In the genomic region with DNA sequence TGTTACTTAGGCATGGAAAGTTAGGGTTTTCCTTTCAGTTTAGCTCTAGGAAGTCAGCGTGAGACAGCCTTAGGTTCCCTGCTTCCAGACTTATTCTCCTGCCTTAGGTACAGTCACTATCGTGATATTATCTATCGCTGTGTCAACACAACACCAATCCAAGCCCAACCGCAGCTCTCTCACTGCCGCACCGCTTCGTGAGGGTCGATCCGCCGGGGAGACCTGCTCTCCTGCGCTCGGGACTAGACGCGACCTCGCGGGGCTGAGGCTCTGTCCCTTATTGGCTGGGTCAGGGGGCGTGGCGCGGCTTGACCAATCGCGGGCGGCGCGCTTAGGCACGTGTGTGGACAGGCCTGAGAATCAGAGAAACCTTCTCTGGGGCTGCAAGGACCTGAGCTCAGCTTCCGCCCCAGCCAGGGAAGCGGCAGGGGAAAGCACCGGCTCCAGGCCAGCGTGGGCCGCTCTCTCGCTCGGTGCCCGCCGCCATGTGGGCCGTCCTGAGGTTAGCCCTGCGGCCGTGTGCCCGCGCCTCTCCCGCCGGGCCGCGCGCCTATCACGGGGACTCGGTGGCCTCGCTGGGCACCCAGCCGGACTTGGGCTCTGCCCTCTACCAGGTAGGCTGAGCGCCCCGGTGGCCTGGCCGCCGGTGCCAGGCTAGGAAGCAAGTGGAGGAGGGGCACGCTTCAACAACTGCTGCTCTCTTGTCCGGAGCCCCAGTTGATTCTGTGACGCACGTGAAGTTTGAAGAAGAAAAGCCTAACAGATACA, we compare ENCODE assay signal across 1 cellular context.
TF ChIP-seq lines count a peak whose summit lies in the region.

A gene (plus strand): TSS at position 400 of the 768 bp plus-strand sequence. CDS start 86 bp downstream, at position 486.

TF ChIP-seq in HepG2, 621 proteins besides CTCF, POLR2A, EP300 and RAD21 (continued from another document and continues in another):
- TF ChIP-seq, protein P1, sequence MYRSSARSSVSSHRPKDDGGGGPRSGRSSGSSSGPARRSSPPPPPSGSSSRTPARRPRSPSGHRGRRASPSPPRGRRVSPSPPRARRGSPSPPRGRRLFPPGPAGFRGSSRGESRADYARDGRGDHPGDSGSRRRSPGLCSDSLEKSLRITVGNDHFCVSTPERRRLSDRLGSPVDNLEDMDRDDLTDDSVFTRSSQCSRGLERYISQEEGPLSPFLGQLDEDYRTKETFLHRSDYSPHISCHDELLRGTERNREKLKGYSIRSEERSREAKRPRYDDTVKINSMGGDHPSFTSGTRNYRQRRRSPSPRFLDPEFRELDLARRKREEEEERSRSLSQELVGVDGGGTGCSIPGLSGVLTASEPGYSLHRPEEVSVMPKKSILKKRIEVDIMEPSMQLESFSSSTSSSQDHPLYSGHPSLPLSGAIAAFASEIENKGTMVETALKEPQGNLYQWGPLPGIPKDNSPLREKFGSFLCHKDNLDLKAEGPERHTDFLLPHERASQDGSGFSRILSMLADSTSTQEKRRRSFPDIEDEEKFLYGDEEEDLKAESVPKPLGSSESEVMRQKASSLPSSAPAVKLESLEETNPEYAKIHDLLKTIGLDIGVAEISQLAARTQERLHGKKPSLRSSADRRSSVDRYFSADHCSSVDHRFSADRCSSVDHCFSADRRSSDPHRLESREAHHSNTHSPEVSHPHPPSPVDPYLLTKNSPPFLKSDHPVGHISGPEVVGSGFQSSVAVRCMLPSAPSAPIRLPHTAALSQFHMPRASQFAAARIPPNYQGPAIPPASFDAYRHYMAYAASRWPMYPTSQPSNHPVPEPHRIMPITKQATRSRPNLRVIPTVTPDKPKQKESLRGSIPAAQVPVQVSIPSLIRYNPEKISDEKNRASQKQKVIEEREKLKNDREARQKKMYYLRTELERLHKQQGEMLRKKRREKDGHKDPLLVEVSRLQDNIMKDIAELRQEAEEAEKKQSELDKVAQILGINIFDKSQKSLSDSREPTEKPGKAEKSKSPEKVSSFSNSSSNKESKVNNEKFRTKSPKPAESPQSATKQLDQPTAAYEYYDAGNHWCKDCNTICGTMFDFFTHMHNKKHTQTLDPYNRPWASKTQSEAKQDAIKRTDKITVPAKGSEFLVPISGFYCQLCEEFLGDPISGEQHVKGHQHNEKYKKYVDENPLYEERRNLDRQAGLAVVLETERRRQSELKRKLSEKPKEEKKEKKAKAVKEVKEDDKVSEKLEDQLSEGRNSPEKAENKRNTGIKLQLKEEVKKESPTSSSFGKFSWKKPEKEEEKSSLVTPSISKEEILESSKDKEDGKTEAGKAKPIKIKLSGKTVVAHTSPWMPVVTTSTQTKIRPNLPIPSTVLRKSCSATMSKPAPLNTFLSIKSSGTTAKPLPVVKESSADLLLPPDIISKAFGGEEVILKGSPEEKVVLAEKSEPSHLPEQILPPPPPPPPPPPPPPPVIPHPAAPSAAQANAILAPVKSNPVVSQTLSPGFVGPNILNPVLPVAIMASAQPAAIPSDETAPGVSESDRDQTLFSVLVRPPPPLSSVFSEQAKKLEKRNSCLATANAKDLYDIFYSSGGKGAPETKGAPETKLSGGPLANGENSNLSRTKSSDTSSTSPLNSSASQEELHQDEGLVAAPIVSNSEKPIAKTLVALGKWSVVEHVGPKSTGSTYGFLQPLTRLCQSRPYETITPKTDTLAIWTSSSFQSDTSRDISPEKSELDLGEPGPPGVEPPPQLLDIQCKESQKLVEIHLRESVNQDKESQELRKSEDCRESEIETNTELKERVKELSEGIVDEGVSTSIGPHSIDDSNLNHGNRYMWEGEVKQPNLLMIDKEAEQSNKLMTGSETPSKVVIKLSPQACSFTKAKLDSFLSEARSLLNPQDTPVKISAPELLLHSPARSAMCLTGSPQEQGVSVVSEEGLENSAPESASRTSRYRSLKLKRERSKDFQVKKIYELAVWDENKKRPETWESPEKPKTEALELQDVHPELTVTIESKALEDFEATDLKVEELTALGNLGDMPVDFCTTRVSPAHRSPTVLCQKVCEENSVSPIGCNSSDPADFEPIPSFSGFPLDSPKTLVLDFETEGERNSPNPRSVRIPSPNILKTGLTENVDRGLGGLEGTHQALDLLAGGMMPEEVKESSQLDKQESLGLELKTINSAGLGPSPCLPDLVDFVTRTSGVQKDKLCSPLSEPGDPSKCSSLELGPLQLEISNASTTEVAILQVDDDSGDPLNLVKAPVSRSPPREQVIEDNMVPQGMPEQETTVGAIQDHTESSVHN (CRISPR knock-in tag; IDR thresholded peaks at IDR 0.05), result peak; percentile 84; the same call in 1 of the 2 replicates
- TF ChIP-seq FOXM1 (CRISPR knock-in tag; IDR thresholded peaks at IDR 0.05), result no peak
- TF ChIP-seq ZBTB38 (CRISPR knock-in tag; IDR thresholded peaks at IDR 0.05), result peak; percentile 59; the same call in 1 of the 2 replicates
- no peak; the same call in none of the 2 replicates for TF ChIP-seq ZNF790 (CRISPR knock-in tag; IDR thresholded peaks at IDR 0.05; ENCODE audit: borderline replicate concordance)
- peak; percentile 32; the same call in 1 of the 2 replicates for TF ChIP-seq RELA (CRISPR knock-in tag; IDR thresholded peaks at IDR 0.05)
- 0 out of 2 replicates have a peak, but pooled peaks have one; percentile 17 for TF ChIP-seq ZSCAN9 (CRISPR knock-in tag; IDR thresholded peaks at IDR 0.05; ENCODE audit: borderline replicate concordance)
- TF ChIP-seq, protein P2, sequence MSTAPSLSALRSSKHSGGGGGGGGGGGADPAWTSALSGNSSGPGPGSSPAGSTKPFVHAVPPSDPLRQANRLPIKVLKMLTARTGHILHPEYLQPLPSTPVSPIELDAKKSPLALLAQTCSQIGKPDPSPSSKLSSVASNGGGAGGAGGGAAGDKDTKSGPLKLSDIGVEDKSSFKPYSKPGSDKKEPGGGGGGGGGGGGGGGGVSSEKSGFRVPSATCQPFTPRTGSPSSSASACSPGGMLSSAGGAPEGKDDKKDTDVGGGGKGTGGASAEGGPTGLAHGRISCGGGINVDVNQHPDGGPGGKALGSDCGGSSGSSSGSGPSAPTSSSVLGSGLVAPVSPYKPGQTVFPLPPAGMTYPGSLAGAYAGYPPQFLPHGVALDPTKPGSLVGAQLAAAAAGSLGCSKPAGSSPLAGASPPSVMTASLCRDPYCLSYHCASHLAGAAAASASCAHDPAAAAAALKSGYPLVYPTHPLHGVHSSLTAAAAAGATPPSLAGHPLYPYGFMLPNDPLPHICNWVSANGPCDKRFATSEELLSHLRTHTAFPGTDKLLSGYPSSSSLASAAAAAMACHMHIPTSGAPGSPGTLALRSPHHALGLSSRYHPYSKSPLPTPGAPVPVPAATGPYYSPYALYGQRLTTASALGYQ (CRISPR knock-in tag; IDR thresholded peaks at IDR 0.05), result no peak
- peak; percentile 48 for TF ChIP-seq ZNF12 (CRISPR knock-in tag; IDR thresholded peaks at IDR 0.05)
- TF ChIP-seq, protein P3, sequence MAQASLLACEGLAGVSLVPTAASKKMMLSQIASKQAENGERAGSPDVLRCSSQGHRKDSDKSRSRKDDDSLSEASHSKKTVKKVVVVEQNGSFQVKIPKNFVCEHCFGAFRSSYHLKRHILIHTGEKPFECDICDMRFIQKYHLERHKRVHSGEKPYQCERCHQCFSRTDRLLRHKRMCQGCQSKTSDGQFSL (CRISPR knock-in tag; IDR thresholded peaks at IDR 0.05), result no peak; the same call in 1 of the 2 replicates
- TF ChIP-seq, protein P4, sequence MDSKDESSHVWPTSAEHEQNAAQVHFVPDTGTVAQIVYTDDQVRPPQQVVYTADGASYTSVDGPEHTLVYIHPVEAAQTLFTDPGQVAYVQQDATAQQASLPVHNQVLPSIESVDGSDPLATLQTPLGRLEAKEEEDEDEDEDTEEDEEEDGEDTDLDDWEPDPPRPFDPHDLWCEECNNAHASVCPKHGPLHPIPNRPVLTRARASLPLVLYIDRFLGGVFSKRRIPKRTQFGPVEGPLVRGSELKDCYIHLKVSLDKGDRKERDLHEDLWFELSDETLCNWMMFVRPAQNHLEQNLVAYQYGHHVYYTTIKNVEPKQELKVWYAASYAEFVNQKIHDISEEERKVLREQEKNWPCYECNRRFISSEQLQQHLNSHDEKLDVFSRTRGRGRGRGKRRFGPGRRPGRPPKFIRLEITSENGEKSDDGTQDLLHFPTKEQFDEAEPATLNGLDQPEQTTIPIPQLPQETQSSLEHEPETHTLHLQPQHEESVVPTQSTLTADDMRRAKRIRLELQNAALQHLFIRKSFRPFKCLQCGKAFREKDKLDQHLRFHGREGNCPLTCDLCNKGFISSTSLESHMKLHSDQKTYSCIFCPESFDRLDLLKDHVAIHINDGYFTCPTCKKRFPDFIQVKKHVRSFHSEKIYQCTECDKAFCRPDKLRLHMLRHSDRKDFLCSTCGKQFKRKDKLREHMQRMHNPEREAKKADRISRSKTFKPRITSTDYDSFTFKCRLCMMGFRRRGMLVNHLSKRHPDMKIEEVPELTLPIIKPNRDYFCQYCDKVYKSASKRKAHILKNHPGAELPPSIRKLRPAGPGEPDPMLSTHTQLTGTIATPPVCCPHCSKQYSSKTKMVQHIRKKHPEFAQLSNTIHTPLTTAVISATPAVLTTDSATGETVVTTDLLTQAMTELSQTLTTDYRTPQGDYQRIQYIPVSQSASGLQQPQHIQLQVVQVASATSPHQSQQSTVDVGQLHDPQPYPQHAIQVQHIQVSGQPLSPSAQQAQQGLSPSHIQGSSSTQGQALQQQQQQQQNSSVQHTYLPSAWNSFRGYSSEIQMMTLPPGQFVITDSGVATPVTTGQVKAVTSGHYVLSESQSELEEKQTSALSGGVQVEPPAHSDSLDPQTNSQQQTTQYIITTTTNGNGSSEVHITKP (CRISPR knock-in tag; IDR thresholded peaks at IDR 0.05; ENCODE audit: low read depth), result no peak
- TF ChIP-seq, protein P5, sequence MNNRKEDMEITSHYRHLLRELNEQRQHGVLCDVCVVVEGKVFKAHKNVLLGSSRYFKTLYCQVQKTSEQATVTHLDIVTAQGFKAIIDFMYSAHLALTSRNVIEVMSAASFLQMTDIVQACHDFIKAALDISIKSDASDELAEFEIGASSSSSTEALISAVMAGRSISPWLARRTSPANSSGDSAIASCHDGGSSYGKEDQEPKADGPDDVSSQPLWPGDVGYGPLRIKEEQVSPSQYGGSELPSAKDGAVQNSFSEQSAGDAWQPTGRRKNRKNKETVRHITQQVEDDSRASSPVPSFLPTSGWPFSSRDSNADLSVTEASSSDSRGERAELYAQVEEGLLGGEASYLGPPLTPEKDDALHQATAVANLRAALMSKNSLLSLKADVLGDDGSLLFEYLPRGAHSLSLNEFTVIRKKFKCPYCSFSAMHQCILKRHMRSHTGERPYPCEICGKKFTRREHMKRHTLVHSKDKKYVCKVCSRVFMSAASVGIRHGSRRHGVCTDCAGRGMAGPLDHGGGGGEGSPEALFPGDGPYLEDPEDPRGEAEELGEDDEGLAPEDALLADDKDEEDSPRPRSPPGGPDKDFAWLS (CRISPR knock-in tag; IDR thresholded peaks at IDR 0.05; ENCODE audit: borderline replicate concordance), result peak; percentile 20; the same call in 1 of the 2 replicates
- no peak for TF ChIP-seq ZNF839 (CRISPR knock-in tag; IDR thresholded peaks at IDR 0.05; ENCODE audit: borderline replicate concordance)
- TF ChIP-seq, protein P6, sequence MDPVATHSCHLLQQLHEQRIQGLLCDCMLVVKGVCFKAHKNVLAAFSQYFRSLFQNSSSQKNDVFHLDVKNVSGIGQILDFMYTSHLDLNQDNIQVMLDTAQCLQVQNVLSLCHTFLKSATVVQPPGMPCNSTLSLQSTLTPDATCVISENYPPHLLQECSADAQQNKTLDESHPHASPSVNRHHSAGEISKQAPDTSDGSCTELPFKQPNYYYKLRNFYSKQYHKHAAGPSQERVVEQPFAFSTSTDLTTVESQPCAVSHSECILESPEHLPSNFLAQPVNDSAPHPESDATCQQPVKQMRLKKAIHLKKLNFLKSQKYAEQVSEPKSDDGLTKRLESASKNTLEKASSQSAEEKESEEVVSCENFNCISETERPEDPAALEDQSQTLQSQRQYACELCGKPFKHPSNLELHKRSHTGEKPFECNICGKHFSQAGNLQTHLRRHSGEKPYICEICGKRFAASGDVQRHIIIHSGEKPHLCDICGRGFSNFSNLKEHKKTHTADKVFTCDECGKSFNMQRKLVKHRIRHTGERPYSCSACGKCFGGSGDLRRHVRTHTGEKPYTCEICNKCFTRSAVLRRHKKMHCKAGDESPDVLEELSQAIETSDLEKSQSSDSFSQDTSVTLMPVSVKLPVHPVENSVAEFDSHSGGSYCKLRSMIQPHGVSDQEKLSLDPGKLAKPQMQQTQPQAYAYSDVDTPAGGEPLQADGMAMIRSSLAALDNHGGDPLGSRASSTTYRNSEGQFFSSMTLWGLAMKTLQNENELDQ (CRISPR knock-in tag; IDR thresholded peaks at IDR 0.05; ENCODE audit: borderline replicate concordance), result no peak
- TF ChIP-seq KMT2B (CRISPR knock-in tag; IDR thresholded peaks at IDR 0.05), result peak; percentile 90
- no peak for TF ChIP-seq ZNF460 (CRISPR knock-in tag; IDR thresholded peaks at IDR 0.05; ENCODE audit: borderline replicate concordance)
- TF ChIP-seq ZFP82 (CRISPR knock-in tag; IDR thresholded peaks at IDR 0.05; ENCODE audit: borderline replicate concordance), result peak; percentile 70; the same call in 1 of the 2 replicates
- TF ChIP-seq FOXA3 (CRISPR knock-in tag; IDR thresholded peaks at IDR 0.05), result no peak; the same call in 1 of the 2 replicates
- TF ChIP-seq, protein P7, sequence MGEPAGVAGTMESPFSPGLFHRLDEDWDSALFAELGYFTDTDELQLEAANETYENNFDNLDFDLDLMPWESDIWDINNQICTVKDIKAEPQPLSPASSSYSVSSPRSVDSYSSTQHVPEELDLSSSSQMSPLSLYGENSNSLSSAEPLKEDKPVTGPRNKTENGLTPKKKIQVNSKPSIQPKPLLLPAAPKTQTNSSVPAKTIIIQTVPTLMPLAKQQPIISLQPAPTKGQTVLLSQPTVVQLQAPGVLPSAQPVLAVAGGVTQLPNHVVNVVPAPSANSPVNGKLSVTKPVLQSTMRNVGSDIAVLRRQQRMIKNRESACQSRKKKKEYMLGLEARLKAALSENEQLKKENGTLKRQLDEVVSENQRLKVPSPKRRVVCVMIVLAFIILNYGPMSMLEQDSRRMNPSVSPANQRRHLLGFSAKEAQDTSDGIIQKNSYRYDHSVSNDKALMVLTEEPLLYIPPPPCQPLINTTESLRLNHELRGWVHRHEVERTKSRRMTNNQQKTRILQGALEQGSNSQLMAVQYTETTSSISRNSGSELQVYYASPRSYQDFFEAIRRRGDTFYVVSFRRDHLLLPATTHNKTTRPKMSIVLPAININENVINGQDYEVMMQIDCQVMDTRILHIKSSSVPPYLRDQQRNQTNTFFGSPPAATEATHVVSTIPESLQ (CRISPR knock-in tag; conservative IDR thresholded peaks at IDR 0.05), result no peak
- TF ChIP-seq, protein P8, sequence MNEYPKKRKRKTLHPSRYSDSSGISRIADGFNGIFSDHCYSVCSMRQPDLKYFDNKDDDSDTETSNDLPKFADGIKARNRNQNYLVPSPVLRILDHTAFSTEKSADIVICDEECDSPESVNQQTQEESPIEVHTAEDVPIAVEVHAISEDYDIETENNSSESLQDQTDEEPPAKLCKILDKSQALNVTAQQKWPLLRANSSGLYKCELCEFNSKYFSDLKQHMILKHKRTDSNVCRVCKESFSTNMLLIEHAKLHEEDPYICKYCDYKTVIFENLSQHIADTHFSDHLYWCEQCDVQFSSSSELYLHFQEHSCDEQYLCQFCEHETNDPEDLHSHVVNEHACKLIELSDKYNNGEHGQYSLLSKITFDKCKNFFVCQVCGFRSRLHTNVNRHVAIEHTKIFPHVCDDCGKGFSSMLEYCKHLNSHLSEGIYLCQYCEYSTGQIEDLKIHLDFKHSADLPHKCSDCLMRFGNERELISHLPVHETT (CRISPR knock-in tag; conservative IDR thresholded peaks at IDR 0.05), result 0 out of 2 replicates have a peak, but pooled peaks have one; percentile 29
- no peak for TF ChIP-seq MAZ (IDR thresholded peaks at IDR 0.05; ENCODE audit: borderline replicate concordance, low read depth, low read length)
- peak; percentile 72; the same call in 1 of the 2 replicates for TF ChIP-seq MAZ (CRISPR knock-in tag; IDR thresholded peaks at IDR 0.05; ENCODE audit: low read depth)
- peak; percentile 95 for TF ChIP-seq ZNF34 (CRISPR knock-in tag; IDR thresholded peaks at IDR 0.05; ENCODE audit: borderline replicate concordance)
- no peak for TF ChIP-seq NCOA1 (CRISPR knock-in tag; IDR thresholded peaks at IDR 0.05)
- peak; percentile 87 for TF ChIP-seq KAT8 (CRISPR knock-in tag; IDR thresholded peaks at IDR 0.05)
- TF ChIP-seq ZNF660 (CRISPR knock-in tag; IDR thresholded peaks at IDR 0.05; ENCODE audit: borderline replicate concordance, low read depth), result no peak
- no peak for TF ChIP-seq HCFC1 (IDR thresholded peaks at IDR 0.05; ENCODE audit: low read depth, low read length)
- no peak for TF ChIP-seq ZNF850 (CRISPR knock-in tag; conservative IDR thresholded peaks at IDR 0.05)
- TF ChIP-seq ZNF577 (CRISPR knock-in tag; IDR thresholded peaks at IDR 0.05; ENCODE audit: borderline replicate concordance, low read depth), result no peak
